ENCODE assay signal across 12 cellular contexts in genomic region chr6:37143585-37143984, GRCh38. TPM values are rescaled to one million over a fixed set of nuclear protein-coding genes. Genes with fewer than 3 reads are reported as not detected.
DNase-seq lines count a peak whose midpoint lies in the region; ATAC-seq, FAIRE-seq and TF ChIP-seq lines count a peak whose summit lies in the region.
"Had no signal": no experiment of that assay in that cellular context is flagged by ENCODE, and none has a peak within 500 bp of the region (broad histone marks: within the 10 kb centered on the region; RNA-seq: fewer than 3 reads in every experiment).

No MANE protein-coding gene starts in this region.

- WGBS in right cardiac atrium: 90% methylated on average over 2 of the region's 2 CpGs
- WGBS in K562 (ENCODE audit: insufficient coverage, low coverage, missing lambda C conversion rate): 55% methylated on average over 2 of the region's 2 CpGs

- no peak for FAIRE-seq in K562 (lab: Jason Lieb, UNC)

- no peaks in the 10 kb centered on the region for H3K9me1 ChIP-seq in K562 (ENCODE audit: control insufficient read depth, insufficient read depth, low read length)

- no peak overlapping the region for H3K4me2 ChIP-seq in K562 (ENCODE audit: insufficient read depth, low read length)

- BruUV-seq in K562 (replicated peaks; lab: Mats Ljungman, UMichigan): no TSS peak

- TF ChIP-seq EP300 in K562 (IDR thresholded peaks at IDR 0.05; ENCODE audit: low read length): no peak

- TF ChIP-seq RAD21 in K562 (CRISPR knock-in tag; conservative IDR thresholded peaks at IDR 0.05 in 1 of 2, IDR thresholded peaks at IDR 0.05 in 1 of 2): no peak

- H3K27me3 ChIP-seq in left ventricle myocardium inferior (ENCODE audit: low read depth) (no peaks in the 10 kb centered on the region), right cardiac atrium (ENCODE audit: control insufficient read depth, insufficient read depth) (no peaks in the 10 kb centered on the region), K562 (ENCODE audit: control insufficient read depth in 2 of 2, insufficient read depth in 2 of 2, low read length in 2 of 2) (no peaks in the 10 kb centered on the region), muscle layer of colon (ENCODE audit: control insufficient read depth in 1 of 2, insufficient read depth in 2 of 2, low read length in 2 of 2) (no peaks in the 10 kb centered on the region)

- DNase-seq in left ventricle myocardium inferior (no peak), right cardiac atrium (no peak), K562 (ENCODE audit: extremely low read depth in 1 of 4, low spot score in 3 of 4) (no peak), NCI-H1048 (lab: John Stamatoyannopoulos, UW) (no peak), retina (no peak)
- DNase-seq: caudate nucleus; islet precursor cell; MV-4-11; stimulated activated naive CD4-positive, alpha-beta T cell had no signal

- in situ Hi-C loops in K562 (cut with MboI): no loop called here

- no peaks in the 10 kb centered on the region for H3K4me1 ChIP-seq in left ventricle myocardium inferior
- H3K4me1 ChIP-seq in right cardiac atrium (ENCODE audit: control insufficient read depth, insufficient read depth, low read length): no peaks in the 10 kb centered on the region
- H3K4me1 ChIP-seq in K562 (replicated peaks in 1 of 2; ENCODE audit: control insufficient read depth in 2 of 2, insufficient read depth in 2 of 2, low read length in 2 of 2): peaks cover under 1 to 16% of the 10 kb centered on the region in 2 experiments; a peak in 4 of 5 replicates
- H3K4me1 ChIP-seq in muscle layer of colon (ENCODE audit: insufficient read depth, low read length): peaks cover 24% of the 10 kb centered on the region

- H3K79me2 ChIP-seq in K562 (ENCODE audit: control insufficient read depth, insufficient read depth, low read length): no peaks in the 10 kb centered on the region

- no peaks in the 10 kb centered on the region for H3K9me3 ChIP-seq in left ventricle myocardium inferior (replicated peaks)
- no peaks in the 10 kb centered on the region for H3K9me3 ChIP-seq in right cardiac atrium (ENCODE audit: control insufficient read depth, low read length)
- H3K9me3 ChIP-seq in K562 (replicated peaks; ENCODE audit: control insufficient read depth, insufficient read depth, low read depth, low read length): no peaks in the 10 kb centered on the region
- no peaks in the 10 kb centered on the region for H3K9me3 ChIP-seq in muscle layer of colon (ENCODE audit: low read length)

- POLR2A ChIA-PET in K562 (lab: Yijun Ruan, JAX): interaction anchor here (1.4 kb wide), 1 partner anchor 9 kb away, joined by 6 read pairs; no protein-coding TSS in a partner anchor

- H4K20me1 ChIP-seq in K562 (replicated peaks; ENCODE audit: control insufficient read depth, insufficient read depth, low read length): no peaks in the 10 kb centered on the region

- TF ChIP-seq CTCF in left ventricle myocardium inferior (IDR thresholded peaks at IDR 0.05; ENCODE audit: borderline replicate concordance): no peak
- TF ChIP-seq CTCF in K562 (IDR thresholded peaks at IDR 0.05 in 2 of 3, conservative IDR thresholded peaks at IDR 0.05 in 1 of 3; ENCODE audit: insufficient read depth in 2 of 3, low read depth in 1 of 3, low read length in 3 of 3): no peak

- H3K36me3 ChIP-seq in left ventricle myocardium inferior (no peaks in the 10 kb centered on the region), K562 (ENCODE audit: control insufficient read depth, insufficient read depth, low read length) (no peaks in the 10 kb centered on the region), muscle layer of colon (ENCODE audit: insufficient read depth, low read length) (no peaks in the 10 kb centered on the region)

- H3K4me3 ChIP-seq in left ventricle myocardium inferior (no peak overlapping the region), right cardiac atrium (ENCODE audit: low read length) (no peak overlapping the region), K562 (no peak overlapping the region), muscle layer of colon (ENCODE audit: low read depth in 1 of 2, low read length in 2 of 2) (no peak overlapping the region)

- H3K9ac ChIP-seq in K562 (ENCODE audit: insufficient read depth in 1 of 2, low read depth in 2 of 2, low read length in 2 of 2): no peak overlapping the region
- H3K9ac ChIP-seq in muscle layer of colon (ENCODE audit: low read length): no peak overlapping the region

- ATAC-seq in right cardiac atrium (no peak), K562 (no peak), HG02870 (IDR thresholded peaks at IDR 0.05; ENCODE audit: unreplicated experiment) (no peak), GM19395 (IDR thresholded peaks at IDR 0.05; ENCODE audit: unreplicated experiment) (no peak)

- CTCF ChIA-PET in K562 (lab: Yijun Ruan, JAX; ENCODE audit: low intra/inter-chr PET ratio): no interaction called here

- TF ChIP-seq POLR2A in K562 (conservative IDR thresholded peaks at IDR 0.05): no peak

- intact Hi-C loops in left ventricle myocardium inferior (cut with micrococcal nuclease): no loop called here
- intact Hi-C loops in right cardiac atrium (cut with DNase I): no loop called here
- intact Hi-C loops in K562 (cut with micrococcal nuclease): no loop called here

- H2AFZ ChIP-seq in K562 (ENCODE audit: low read depth, low read length): no peak overlapping the region

- H3K27ac ChIP-seq in left ventricle myocardium inferior (replicated peaks) (peak overlapping the region; percentile 57), right cardiac atrium (ENCODE audit: low read length) (no peak overlapping the region), K562 (ENCODE audit: extremely low read depth, low read depth, low read length) (no peak overlapping the region), muscle layer of colon (ENCODE audit: low read depth, low read length) (peak overlapping the region; percentile 19)

TF ChIP-seq in K562, 482 proteins besides CTCF, POLR2A, EP300 and RAD21:
- TF ChIP-seq HSF4 (CRISPR knock-in tag; IDR thresholded peaks at IDR 0.05; ENCODE audit: borderline replicate concordance) (no peak), IRF2 (CRISPR knock-in tag; IDR thresholded peaks at IDR 0.05) (no peak), FOXA1 (IDR thresholded peaks at IDR 0.05; ENCODE audit: borderline replicate concordance) (0 out of 2 replicates have a peak, but pooled peaks have one; percentile 17), KLF6 (CRISPR knock-in tag; IDR thresholded peaks at IDR 0.05; ENCODE audit: borderline replicate concordance) (no peak), ZNF780A (CRISPR knock-in tag; IDR thresholded peaks at IDR 0.05) (no peak), ZNF253 (CRISPR knock-in tag; conservative IDR thresholded peaks at IDR 0.05) (no peak), NCOA2 (IDR thresholded peaks at IDR 0.05; ENCODE audit: partially characterized antibody in 2 of 2) (no peak)
TF ChIP-seq in K562: peak in this region for 1.

RNA-seq across cellular contexts. Expression of gene PIM1, which starts 26.4 kb away (rescaled TPM):
- total RNA-seq in left ventricle myocardium inferior: 28.9 TPM
- total RNA-seq in right cardiac atrium: 10 to 100 TPM; 22.5 to 72.5 (median 32.1) TPM
- 44.2 TPM for polyA plus RNA-seq in right cardiac atrium
- 217 and 312 TPM in 2 replicates for total RNA-seq in K562 (2011; cell fraction: chromatin; rRNA removed; ENCODE audit: low replicate concordance)
- 221 and 239 TPM in 2 replicates for total RNA-seq in K562 (2011; cell fraction: nucleolus; rRNA removed)
- total RNA-seq in K562 (2011; cell fraction: nucleoplasm; rRNA removed): 299 and 384 TPM in 2 replicates
- total RNA-seq in K562 (2014; rRNA removed): 169 and 190 TPM in 2 replicates
- 175 and 193 TPM in 2 replicates for total RNA-seq in K562 (2014; rRNA removed; fragmentation: Illumina TruSeq; extraction: Trizol)
- total RNA-seq in K562 (2015; rRNA removed; fragmentation: Illumina TruSeq; extraction: Trizol): 211 and 212 TPM in 2 replicates
- total RNA-seq in K562 (2021): 358 and 364 TPM in 2 replicates
- 296 and 429 TPM in 2 replicates for polyA plus RNA-seq in K562 (2011; rRNA removed)
- polyA plus RNA-seq in K562 (2011; cell fraction: cytosol; rRNA removed): 314 and 336 TPM in 2 replicates
- 653 and 742 TPM in 2 replicates for polyA plus RNA-seq in K562 (2011; cell fraction: nucleus; rRNA removed)
- polyA plus RNA-seq in K562 (2012): 412 and 745 TPM in 2 replicates
- polyA plus RNA-seq in K562 (2014; fragmentation: Illumina TruSeq; extraction: Trizol): 574 and 789 TPM in 2 replicates
- 10 to 100 TPM; 19.0 to 62.4 TPM for polyA plus RNA-seq in K562 (2014; fragmentation: Nextera tagmentation; extraction: Ambion mirVana)
- polyA plus RNA-seq in K562 (2014; rRNA removed): 235 and 249 TPM in 2 replicates
- 158 and 187 TPM in 2 replicates for polyA minus RNA-seq in K562 (2011; rRNA and poly(A)+ RNA removed)
- polyA minus RNA-seq in K562 (2011; cell fraction: cytosol; rRNA and poly(A)+ RNA removed): 162 and 207 TPM in 2 replicates
- polyA minus RNA-seq in K562 (2011; cell fraction: nucleus; rRNA and poly(A)+ RNA removed): 177 and 202 TPM in 2 replicates

Comparison
In these comparisons a context has a peak if more than half of its experiments do, and no peak if none do; other contexts are left out.
1. H3K27ac ChIP-seq: peak in left ventricle myocardium inferior (single experiment) and muscle layer of colon (single experiment); none in right cardiac atrium (single experiment) and K562 (single experiment).